In the genomic region with DNA sequence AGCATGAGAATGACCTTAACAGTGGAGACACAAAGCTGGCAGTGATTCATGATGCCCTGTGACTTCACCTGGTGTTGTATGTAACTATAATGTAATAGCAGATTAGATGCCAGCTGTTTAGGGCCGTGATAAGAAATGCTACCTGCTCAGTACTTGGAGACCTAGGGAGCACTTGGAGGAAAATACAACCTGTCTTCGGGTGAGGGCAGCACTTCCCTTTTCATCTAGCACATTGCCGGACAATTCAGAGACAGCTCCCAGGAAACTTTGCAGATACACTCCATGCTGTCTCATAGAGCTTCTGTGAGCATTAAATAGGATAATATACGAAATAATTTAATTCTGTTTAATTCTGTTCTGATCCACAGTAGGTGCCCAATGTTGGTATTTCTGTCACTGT, we compare ENCODE assay signal across 19 cellular contexts.
"Had no signal": no experiment of that assay in that cellular context is flagged by ENCODE, and none has a peak within 500 bp of the region (broad histone marks: within the 10 kb centered on the region; RNA-seq: fewer than 3 reads in every experiment).

No MANE protein-coding gene starts in this region.

- H3K4me1 ChIP-seq: gastrocnemius medialis, heart right ventricle, sigmoid colon, stomach had no signal

- H3K27me3 ChIP-seq: gastrocnemius medialis, heart right ventricle, neutrophil, sigmoid colon, stomach had no signal

- H3K9me3 ChIP-seq: gastrocnemius medialis, heart right ventricle, neutrophil, sigmoid colon, stomach had no signal

- H3K4me3 ChIP-seq: gastrocnemius medialis, heart right ventricle, sigmoid colon, skin epidermis, stomach had no signal

- H3K36me3 ChIP-seq: gastrocnemius medialis, heart right ventricle, neutrophil, sigmoid colon, stomach had no signal

- ATAC-seq: esophagus mucosa; gastrocnemius medialis; heart right ventricle; left lobe of liver; naive thymus-derived CD8-positive, alpha-beta T cell; stimulated activated naive B cell treated with anti-CD40 and anti-IgM and Interleukin-4, amounts not matched to agents 10 μg/mL and 1 μg/mL and 100 μg/mL, for 72 hours had no signal

- H3K27ac ChIP-seq: gastrocnemius medialis, heart right ventricle, neutrophil, sigmoid colon, skin epidermis, stomach had no signal

- DNase-seq: cortex of kidney; effector memory CD4-positive, alpha-beta T cell; gastrocnemius medialis; heart right ventricle; hypothalamus; kidney glomerular epithelial cell; mammary epithelial cell; naive thymus-derived CD8-positive, alpha-beta T cell; posterior cingulate gyrus; sigmoid colon; stimulated activated CD4-positive, alpha-beta T cell treated with anti-CD3 and anti-CD28 coated beads, Interleukin-2, amount 100 ng/mL, for 24 hours; stimulated activated CD4-positive, alpha-beta T cell treated with anti-CD3 and anti-CD28 coated beads, Interleukin-4, amount 100 ng/mL, for 4 hours; stimulated activated naive B cell treated with anti-CD40 and anti-IgM and Interleukin-4, amounts not matched to agents 10 μg/mL and 1 μg/mL and 100 μg/mL, for 72 hours; stomach; substantia nigra had no signal
